35 cellular contexts compared by ENCODE assay signal in genomic region chr4:97479388-97479787, GRCh38.
DNase-seq lines count a peak whose midpoint lies in the region; ATAC-seq, FAIRE-seq and TF ChIP-seq lines count a peak whose summit lies in the region.
"Had no signal": no experiment of that assay in that cellular context is flagged by ENCODE, and none has a peak within 500 bp of the region (broad histone marks: within the 10 kb centered on the region; RNA-seq: fewer than 3 reads in every experiment).

No MANE protein-coding gene starts in this region.

- H3K4me2 ChIP-seq in SK-N-SH (no peak overlapping the region), HepG2 (ENCODE audit: low read depth, low read length) (no peak overlapping the region), HCT116 (ENCODE audit: low read length) (no peak overlapping the region)
- H3K4me2 ChIP-seq: A549; BLaER1; BLaER1 treated with 17β-estradiol and CSF1 and Interleukin-3, amounts not matched to agents 10 nM and 100 nM had no signal

- CTCF ChIA-PET in SK-N-SH (lab: Yijun Ruan, JAX) (no interaction called here), HepG2 (lab: Yijun Ruan, JAX; ENCODE audit: low intra/inter-chr PET ratio, low total read pairs) (no interaction called here), HCT116 (lab: Charles Lee) (no interaction called here)

- H4K20me1 ChIP-seq in SK-N-SH (ENCODE audit: insufficient read depth) (no peaks in the 10 kb centered on the region), HepG2 (ENCODE audit: insufficient read depth, low read length) (no peaks in the 10 kb centered on the region), HCT116 (ENCODE audit: insufficient read depth) (no peaks in the 10 kb centered on the region)
- H4K20me1 ChIP-seq: BLaER1; BLaER1 treated with 17β-estradiol and CSF1 and Interleukin-3, amounts not matched to agents 10 nM and 100 nM had no signal

- H3K4me1 ChIP-seq in SK-N-SH (ENCODE audit: control insufficient read depth in 1 of 2, insufficient read depth in 2 of 2, low read depth in 1 of 2, low read length in 1 of 2): no peaks in the 10 kb centered on the region
- H3K4me1 ChIP-seq in HepG2 (ENCODE audit: insufficient read depth, low read length): no peaks in the 10 kb centered on the region
- H3K4me1 ChIP-seq in right lobe of liver: peaks cover 0 to 19% (median 2%) of the 10 kb centered on the region in 4 donors
- H3K4me1 ChIP-seq in HCT116 (ENCODE audit: control insufficient read depth in 1 of 2, insufficient read depth in 2 of 2, low read length in 2 of 2): no peaks in the 10 kb centered on the region
- H3K4me1 ChIP-seq: A549; BE2C; BLaER1; BLaER1 treated with 17β-estradiol and CSF1 and Interleukin-3, amounts not matched to agents 10 nM and 100 nM; Caco-2 had no signal

- H3K79me2 ChIP-seq in SK-N-SH (ENCODE audit: insufficient read depth) (no peaks in the 10 kb centered on the region), HepG2 (ENCODE audit: insufficient read depth, low read length) (no peaks in the 10 kb centered on the region), HCT116 (ENCODE audit: insufficient read depth, low read length) (no peaks in the 10 kb centered on the region)

- RAD21 ChIA-PET in HCT116 (lab: Charles Lee; ENCODE audit: low non-redundant PET in 1 of 2, low total read pairs in 2 of 2, uncharacterized antibody in 2 of 2, unreplicated experiment in 2 of 2): no interaction called here

- POLR2A ChIA-PET in SK-N-SH (lab: Yijun Ruan, JAX) (no interaction called here), HepG2 (lab: Yijun Ruan, JAX) (no interaction called here), HCT116 (lab: Charles Lee) (no interaction called here)

- intact Hi-C loops in HepG2 (cut with micrococcal nuclease; ENCODE audit: unreplicated experiment) (no loop called here), right lobe of liver (cut with DNase I) (no loop called here), HCT116 (cut with micrococcal nuclease) (no loop called here)

- 22% methylated on average over 1 of the region's 1 CpG for WGBS in SK-N-SH (ENCODE audit: low lambda C conversion rate)
- 0% methylated on average over 1 of the region's 1 CpG for WGBS in HepG2 (ENCODE audit: low lambda C conversion rate)
- WGBS in right lobe of liver (ENCODE audit: insufficient coverage, low coverage, low lambda C conversion rate, missing lambda C conversion rate): 46% methylated on average over 1 of the region's 1 CpG

- no peak for ATAC-seq in SK-N-SH treated with all-trans-retinoic acid at 6 μM for 48 hours
- no peak for ATAC-seq in HepG2
- ATAC-seq in right lobe of liver: no peak
- no peak for ATAC-seq in HCT116
- ATAC-seq in HG03457 (IDR thresholded peaks at IDR 0.05; ENCODE audit: unreplicated experiment): no peak
- ATAC-seq: A549; CD8-positive, alpha-beta T cell had no signal

- H3K9ac ChIP-seq in SK-N-SH (no peak overlapping the region), HepG2 (ENCODE audit: insufficient read depth, low read depth, low read length) (no peak overlapping the region), HCT116 (ENCODE audit: low read length) (no peak overlapping the region), SK-N-MC (ENCODE audit: insufficient read length) (no peak overlapping the region)
- H3K9ac ChIP-seq: BLaER1; BLaER1 treated with 17β-estradiol and CSF1 and Interleukin-3, amounts not matched to agents 10 nM and 100 nM had no signal

- no peaks in the 10 kb centered on the region for H3K9me3 ChIP-seq in SK-N-SH
- H3K9me3 ChIP-seq in HepG2 (ENCODE audit: low read length): peaks cover 66% of the 10 kb centered on the region
- H3K9me3 ChIP-seq in right lobe of liver: no peaks in the 10 kb centered on the region
- H3K9me3 ChIP-seq in HCT116 (ENCODE audit: control insufficient read depth in 1 of 2, insufficient read depth in 1 of 2, low read depth in 1 of 2, low read length in 2 of 2): no peaks in the 10 kb centered on the region
- no peaks in the 10 kb centered on the region for H3K9me3 ChIP-seq in SK-N-MC (ENCODE audit: low read depth, low read length)
- H3K9me3 ChIP-seq: A549; BE2C; BLaER1; BLaER1 treated with 17β-estradiol and CSF1 and Interleukin-3, amounts not matched to agents 10 nM and 100 nM; Caco-2 had no signal

- no TSS peak for BruUV-seq in HepG2 (replicated peaks; lab: Mats Ljungman, UMichigan)
- no TSS peak for BruUV-seq in HCT116 (replicated peaks; lab: Mats Ljungman, UMichigan)

- FAIRE-seq in HepG2 (lab: Jason Lieb, UNC): no peak
- FAIRE-seq: A204.1, A549, D721Med had no signal

- H3K9me2 ChIP-seq in SK-N-SH: no peaks in the 10 kb centered on the region
- no peaks in the 10 kb centered on the region for H3K9me2 ChIP-seq in HCT116 (ENCODE audit: insufficient read depth)

- H2AFZ ChIP-seq in SK-N-SH (ENCODE audit: low read depth) (no peak overlapping the region), HepG2 (ENCODE audit: low read length) (no peak overlapping the region), HCT116 (ENCODE audit: low read depth, low read length, poor library complexity, severe bottlenecking) (peak overlapping the region; percentile 5)

- H3K4me3 ChIP-seq in SK-N-SH (ENCODE audit: low read depth in 2 of 2, low read length in 1 of 2) (no peak overlapping the region), HepG2 (replicated peaks in 1 of 3; ENCODE audit: insufficient read depth in 1 of 3, low read depth in 2 of 3, low read length in 3 of 3) (no peak overlapping the region), right lobe of liver (no peak overlapping the region), HCT116 (replicated peaks in 1 of 2; ENCODE audit: low read depth in 1 of 2, low read length in 2 of 2) (no peak overlapping the region), SK-N-MC (no peak overlapping the region)
- H3K4me3 ChIP-seq: A549; BLaER1; BLaER1 treated with 17β-estradiol and CSF1 and Interleukin-3, amounts not matched to agents 10 nM and 100 nM had no signal

- TF ChIP-seq POLR2A in HepG2 (IDR thresholded peaks at IDR 0.05; ENCODE audit: insufficient read depth in 1 of 2, low read depth in 2 of 2, low read length in 2 of 2) (no peak), right lobe of liver (IDR thresholded peaks at IDR 0.05) (no peak), HCT116 (IDR thresholded peaks at IDR 0.05; ENCODE audit: borderline replicate concordance, extremely low read depth, insufficient read depth, insufficient read length) (no peak)

- TF ChIP-seq EP300 in SK-N-SH (IDR thresholded peaks at IDR 0.05; ENCODE audit: borderline replicate concordance in 1 of 2, low read depth in 1 of 2, low read length in 1 of 2) (no peak), HepG2 (IDR thresholded peaks at IDR 0.05; ENCODE audit: low read depth in 2 of 2, low read length in 2 of 2) (no peak), HepG2 (CRISPR knock-in tag; IDR thresholded peaks at IDR 0.05; ENCODE audit: borderline replicate concordance) (no peak)

- H3K27me3 ChIP-seq in SK-N-SH (ENCODE audit: insufficient read depth): no peaks in the 10 kb centered on the region
- no peaks in the 10 kb centered on the region for H3K27me3 ChIP-seq in HepG2 (ENCODE audit: control insufficient read depth in 1 of 2, insufficient read depth in 2 of 2, low read length in 2 of 2)
- H3K27me3 ChIP-seq in right lobe of liver: no peaks in the 10 kb centered on the region
- H3K27me3 ChIP-seq in HCT116 (ENCODE audit: insufficient read depth, low read length): no peaks in the 10 kb centered on the region
- H3K27me3 ChIP-seq: BE2C; BLaER1; BLaER1 treated with 17β-estradiol and CSF1 and Interleukin-3, amounts not matched to agents 10 nM and 100 nM had no signal

- no peak for DNase-seq in SK-N-SH
- DNase-seq in HepG2 (ENCODE audit: low spot score): no peak
- no peak for DNase-seq in right lobe of liver
- no peak for DNase-seq in HCT116 (ENCODE audit: low read depth, low spot score)
- DNase-seq in SK-N-MC (ENCODE audit: low read depth, low spot score): no peak
- DNase-seq in NCI-H2171 (lab: John Stamatoyannopoulos, UW): no peak
- DNase-seq: 8988T; ACHN; AML-193; BE2C; C1 segment of cervical spinal cord; Caco-2; Calu3; CD4-positive, alpha-beta memory T cell; CD4-positive, alpha-beta T cell; CD4-positive, CD25-positive, alpha-beta regulatory T cell; CD8-positive, alpha-beta memory T cell; CD8-positive, alpha-beta T cell; COR-L47; DMS 273 treated with DMSO at 0.1 percent for 48 hours; DMS153; DMS53; DMS79; DMS79 treated with DMSO at 0.1 percent for 48 hours; DND-41; EL had no signal

- H3K36me3 ChIP-seq in SK-N-SH (replicated peaks in 1 of 2; ENCODE audit: control insufficient read depth in 1 of 2, insufficient read depth in 2 of 2, low read length in 1 of 2): no peaks in the 10 kb centered on the region
- H3K36me3 ChIP-seq in HepG2 (replicated peaks in 1 of 2; ENCODE audit: control insufficient read depth in 1 of 2, insufficient read depth in 2 of 2, low read length in 2 of 2): no peaks in the 10 kb centered on the region
- H3K36me3 ChIP-seq in right lobe of liver: no peaks in the 10 kb centered on the region
- H3K36me3 ChIP-seq in HCT116 (ENCODE audit: control insufficient read depth in 1 of 2, insufficient read depth in 2 of 2, low read length in 2 of 2): no peaks in the 10 kb centered on the region
- no peaks in the 10 kb centered on the region for H3K36me3 ChIP-seq in SK-N-MC (ENCODE audit: insufficient read depth, low read length)
- H3K36me3 ChIP-seq: BE2C; BLaER1; BLaER1 treated with 17β-estradiol and CSF1 and Interleukin-3, amounts not matched to agents 10 nM and 100 nM had no signal

- H3F3A ChIP-seq in SK-N-SH (replicated peaks; ENCODE audit: insufficient read depth): no peaks in the 10 kb centered on the region

- in situ Hi-C loops in HepG2 (cut with HindIII; ENCODE audit: extremely low pct_ligation_motif_present, low pct_unique_long_range_greater_than_20kb): no loop called here

- TF ChIP-seq RAD21 in SK-N-SH (IDR thresholded peaks at IDR 0.05; ENCODE audit: low read length) (no peak), HepG2 (CRISPR knock-in tag; IDR thresholded peaks at IDR 0.05) (no peak), HCT116 (IDR thresholded peaks at IDR 0.05; ENCODE audit: low read depth) (no peak)

- TF ChIP-seq CTCF in SK-N-SH (IDR thresholded peaks at IDR 0.05) (no peak), HepG2 (CRISPR knock-in tag; IDR thresholded peaks at IDR 0.05) (no peak), right lobe of liver (IDR thresholded peaks at IDR 0.05) (no peak), HCT116 (IDR thresholded peaks at IDR 0.05 in 2 of 3, conservative IDR thresholded peaks at IDR 0.05 in 1 of 3; ENCODE audit: borderline replicate concordance in 1 of 3, insufficient read depth in 1 of 3, low read depth in 2 of 3, low read length in 2 of 3) (no peak)

- H3K27ac ChIP-seq in SK-N-SH (ENCODE audit: low read depth in 2 of 2, low read length in 1 of 2): no peak overlapping the region
- H3K27ac ChIP-seq in HepG2 (ENCODE audit: extremely low read length, insufficient read depth, low read length): no peak overlapping the region
- no peak overlapping the region for H3K27ac ChIP-seq in right lobe of liver
- H3K27ac ChIP-seq in HCT116 (ENCODE audit: low read depth, low read length): no peak overlapping the region
- H3K27ac ChIP-seq in SK-N-MC: peak overlapping the region; percentile 20; the same call in 1 of the 2 replicates
- H3K27ac ChIP-seq: 22Rv1; A549; BLaER1; BLaER1 treated with 17β-estradiol and CSF1 and Interleukin-3, amounts not matched to agents 10 nM and 100 nM; C4-2B had no signal

TF ChIP-seq in SK-N-SH treated with all-trans-retinoic acid at 6 μM for 48 hours, 23 proteins besides CTCF, POLR2A, EP300 and RAD21 (continues in another document):
- TF ChIP-seq ISL1 (CRISPR knock-in tag; IDR thresholded peaks at IDR 0.05): peak; percentile 96

TF ChIP-seq in HepG2, 621 proteins besides CTCF, POLR2A, EP300 and RAD21 (continues in another document):
- TF ChIP-seq BORCS8-MEF2B (CRISPR knock-in tag; IDR thresholded peaks at IDR 0.05): no peak
